ENCODE assay signal across 17 cellular contexts in the genomic region with DNA sequence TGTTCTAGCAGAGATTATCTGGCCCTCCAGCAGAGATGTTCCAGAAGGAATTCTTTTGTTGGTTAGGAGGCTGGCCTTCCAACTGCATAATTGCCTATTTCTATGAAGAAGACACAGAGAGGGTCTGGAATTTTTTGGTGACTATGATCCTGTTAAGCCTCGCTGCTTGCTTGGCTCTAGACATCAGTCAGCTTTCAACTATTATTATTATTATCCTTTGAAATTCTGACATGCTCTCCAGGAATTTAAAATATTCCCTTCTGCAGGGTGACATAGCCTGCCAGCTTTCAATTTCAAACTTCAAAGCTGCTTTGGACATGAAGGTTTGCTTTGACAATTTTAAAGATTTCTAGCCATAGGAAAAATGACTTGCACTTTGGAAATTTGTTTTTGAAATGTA. TPM values are rescaled to one million over a fixed set of nuclear protein-coding genes. Genes with fewer than 3 reads are reported as not detected.
DNase-seq lines count a peak whose midpoint lies in the region; ATAC-seq and TF ChIP-seq lines count a peak whose summit lies in the region.
"Had no signal": no experiment of that assay in that cellular context is flagged by ENCODE, and none has a peak within 500 bp of the region (broad histone marks: within the 10 kb centered on the region; RNA-seq: fewer than 3 reads in every experiment).

No MANE protein-coding gene starts in this region.

- peaks cover 12% of the 10 kb centered on the region for H3K9me3 Mint-ChIP-seq in WTC11

- H3K9ac ChIP-seq in smooth muscle cell (ENCODE audit: low read depth): no peak overlapping the region

- CTCF ChIA-PET in WTC11 (lab: Charles Lee): no interaction called here

- H3K36me3 ChIP-seq in smooth muscle cell (ENCODE audit: low read depth): no peaks in the 10 kb centered on the region
- H3K36me3 ChIP-seq: left ventricle myocardium inferior, pancreas had no signal

- no peaks in the 10 kb centered on the region for H3K27me3 ChIP-seq in smooth muscle cell (ENCODE audit: low read depth)
- H3K27me3 ChIP-seq: pancreas had no signal

- H4K20me1 ChIP-seq in smooth muscle cell (ENCODE audit: low read depth): no peaks in the 10 kb centered on the region

- H3K27me3 Mint-ChIP-seq in WTC11 (ENCODE audit: low read depth): peaks cover 51% of the 10 kb centered on the region

- H3K4me2 ChIP-seq in smooth muscle cell: peak overlapping the region; percentile 12

- no peak overlapping the region for H3K27ac Mint-ChIP-seq in WTC11

- H3K4me3 Mint-ChIP-seq in WTC11: no peak overlapping the region
- H3K4me3 Mint-ChIP-seq: central memory CD8-positive, alpha-beta T cell had no signal

- no peak overlapping the region for H3K27ac ChIP-seq in smooth muscle cell (ENCODE audit: low read depth)
- H3K27ac ChIP-seq: C4-2B, left ventricle myocardium inferior, pancreas, skin epidermis had no signal

- POLR2A ChIA-PET in WTC11 (lab: Charles Lee): no interaction called here

- no peak for TF ChIP-seq CTCF in fibroblast of the aortic adventitia (IDR thresholded peaks at IDR 0.05; ENCODE audit: insufficient read depth, low read length)
- TF ChIP-seq CTCF in smooth muscle cell (IDR thresholded peaks at IDR 0.05; ENCODE audit: borderline replicate concordance, insufficient read depth, poor library complexity, severe bottlenecking): no peak
- TF ChIP-seq CTCF in WTC11 (IDR thresholded peaks at IDR 0.05): no peak

- H3K36me3 Mint-ChIP-seq in WTC11: no peaks in the 10 kb centered on the region

- H2AFZ ChIP-seq in smooth muscle cell (ENCODE audit: low read depth): no peak overlapping the region

- no peaks in the 10 kb centered on the region for H3K9me3 ChIP-seq in smooth muscle cell (replicated peaks; ENCODE audit: low read depth)
- H3K9me3 ChIP-seq: left ventricle myocardium inferior, pancreas had no signal

- peak; percentile 24 for DNase-seq in GM04504 (ENCODE audit: low read depth)
- DNase-seq in RPMI7951 (ENCODE audit: low read depth): peak; percentile 9
- DNase-seq in fibroblast of the aortic adventitia (ENCODE audit: low read depth): peak; percentile 35
- DNase-seq in smooth muscle cell (lab: John Stamatoyannopoulos, UW; ENCODE audit: unreplicated experiment): no peak
- DNase-seq in NCI-H1105 (lab: John Stamatoyannopoulos, UW): no peak
- no peak for DNase-seq in DMS53 treated with DMSO at 0.1 percent for 48 hours (lab: John Stamatoyannopoulos, UW; ENCODE audit: unreplicated experiment)
- no peak for DNase-seq in WTC11 (ENCODE audit: low spot score)
- DNase-seq: activated CD4-positive, alpha-beta T cell treated with anti-CD3 and anti-CD28 coated beads, Interleukin-2, amount 50 U/mL, for 48 hours; activated T-cell treated with anti-CD3 and anti-CD28 coated beads, Interleukin-2, amount 50 U/mL, for 48 hours; DMS79; left ventricle myocardium inferior; pancreas; SW 1271 had no signal

- ATAC-seq in WTC11 (no peak), GM21576 (IDR thresholded peaks at IDR 0.05; ENCODE audit: unreplicated experiment) (no peak)
- ATAC-seq: pancreas had no signal

- WGBS in smooth muscle cell (ENCODE audit: low lambda C conversion rate): 44% methylated on average over 1 of the region's 1 CpG

- H3F3A ChIP-seq in smooth muscle cell (ENCODE audit: low read depth): no peaks in the 10 kb centered on the region

- H3K4me1 ChIP-seq in smooth muscle cell (ENCODE audit: low read depth): peaks cover 3% of the 10 kb centered on the region
- H3K4me1 ChIP-seq: left ventricle myocardium inferior, pancreas had no signal

- no peaks in the 10 kb centered on the region for H3K79me2 ChIP-seq in smooth muscle cell (ENCODE audit: low read depth)

- H3K4me3 ChIP-seq in fibroblast of the aortic adventitia (ENCODE audit: low read depth, low read length) (no peak overlapping the region), smooth muscle cell (no peak overlapping the region)
- H3K4me3 ChIP-seq: left ventricle myocardium inferior, pancreas, skin epidermis had no signal

- H3K4me1 Mint-ChIP-seq in WTC11: peaks cover 16% of the 10 kb centered on the region
- H3K4me1 Mint-ChIP-seq: central memory CD8-positive, alpha-beta T cell had no signal

TF ChIP-seq in WTC11, 78 proteins besides CTCF, POLR2A, EP300 and RAD21 (continues in another document):
- TF ChIP-seq, protein P1, sequence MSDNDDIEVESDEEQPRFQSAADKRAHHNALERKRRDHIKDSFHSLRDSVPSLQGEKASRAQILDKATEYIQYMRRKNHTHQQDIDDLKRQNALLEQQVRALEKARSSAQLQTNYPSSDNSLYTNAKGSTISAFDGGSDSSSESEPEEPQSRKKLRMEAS (CRISPR knock-in tag; IDR thresholded peaks at IDR 0.05): no peak
- TF ChIP-seq ZNF219 (CRISPR knock-in tag; IDR thresholded peaks at IDR 0.05; ENCODE audit: borderline replicate concordance) (no peak), SMAD4 (CRISPR knock-in tag; IDR thresholded peaks at IDR 0.05) (no peak), GTF2I (CRISPR knock-in tag; conservative IDR thresholded peaks at IDR 0.05) (no peak), KAT7 (CRISPR knock-in tag; IDR thresholded peaks at IDR 0.05; ENCODE audit: borderline replicate concordance) (no peak)
- TF ChIP-seq, protein P2, sequence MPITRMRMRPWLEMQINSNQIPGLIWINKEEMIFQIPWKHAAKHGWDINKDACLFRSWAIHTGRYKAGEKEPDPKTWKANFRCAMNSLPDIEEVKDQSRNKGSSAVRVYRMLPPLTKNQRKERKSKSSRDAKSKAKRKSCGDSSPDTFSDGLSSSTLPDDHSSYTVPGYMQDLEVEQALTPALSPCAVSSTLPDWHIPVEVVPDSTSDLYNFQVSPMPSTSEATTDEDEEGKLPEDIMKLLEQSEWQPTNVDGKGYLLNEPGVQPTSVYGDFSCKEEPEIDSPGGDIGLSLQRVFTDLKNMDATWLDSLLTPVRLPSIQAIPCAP (CRISPR knock-in tag; IDR thresholded peaks at IDR 0.05): no peak
- TF ChIP-seq, protein P3, sequence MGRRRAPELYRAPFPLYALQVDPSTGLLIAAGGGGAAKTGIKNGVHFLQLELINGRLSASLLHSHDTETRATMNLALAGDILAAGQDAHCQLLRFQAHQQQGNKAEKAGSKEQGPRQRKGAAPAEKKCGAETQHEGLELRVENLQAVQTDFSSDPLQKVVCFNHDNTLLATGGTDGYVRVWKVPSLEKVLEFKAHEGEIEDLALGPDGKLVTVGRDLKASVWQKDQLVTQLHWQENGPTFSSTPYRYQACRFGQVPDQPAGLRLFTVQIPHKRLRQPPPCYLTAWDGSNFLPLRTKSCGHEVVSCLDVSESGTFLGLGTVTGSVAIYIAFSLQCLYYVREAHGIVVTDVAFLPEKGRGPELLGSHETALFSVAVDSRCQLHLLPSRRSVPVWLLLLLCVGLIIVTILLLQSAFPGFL (CRISPR knock-in tag; IDR thresholded peaks at IDR 0.05; ENCODE audit: borderline replicate concordance): no peak
- TF ChIP-seq, protein P4, sequence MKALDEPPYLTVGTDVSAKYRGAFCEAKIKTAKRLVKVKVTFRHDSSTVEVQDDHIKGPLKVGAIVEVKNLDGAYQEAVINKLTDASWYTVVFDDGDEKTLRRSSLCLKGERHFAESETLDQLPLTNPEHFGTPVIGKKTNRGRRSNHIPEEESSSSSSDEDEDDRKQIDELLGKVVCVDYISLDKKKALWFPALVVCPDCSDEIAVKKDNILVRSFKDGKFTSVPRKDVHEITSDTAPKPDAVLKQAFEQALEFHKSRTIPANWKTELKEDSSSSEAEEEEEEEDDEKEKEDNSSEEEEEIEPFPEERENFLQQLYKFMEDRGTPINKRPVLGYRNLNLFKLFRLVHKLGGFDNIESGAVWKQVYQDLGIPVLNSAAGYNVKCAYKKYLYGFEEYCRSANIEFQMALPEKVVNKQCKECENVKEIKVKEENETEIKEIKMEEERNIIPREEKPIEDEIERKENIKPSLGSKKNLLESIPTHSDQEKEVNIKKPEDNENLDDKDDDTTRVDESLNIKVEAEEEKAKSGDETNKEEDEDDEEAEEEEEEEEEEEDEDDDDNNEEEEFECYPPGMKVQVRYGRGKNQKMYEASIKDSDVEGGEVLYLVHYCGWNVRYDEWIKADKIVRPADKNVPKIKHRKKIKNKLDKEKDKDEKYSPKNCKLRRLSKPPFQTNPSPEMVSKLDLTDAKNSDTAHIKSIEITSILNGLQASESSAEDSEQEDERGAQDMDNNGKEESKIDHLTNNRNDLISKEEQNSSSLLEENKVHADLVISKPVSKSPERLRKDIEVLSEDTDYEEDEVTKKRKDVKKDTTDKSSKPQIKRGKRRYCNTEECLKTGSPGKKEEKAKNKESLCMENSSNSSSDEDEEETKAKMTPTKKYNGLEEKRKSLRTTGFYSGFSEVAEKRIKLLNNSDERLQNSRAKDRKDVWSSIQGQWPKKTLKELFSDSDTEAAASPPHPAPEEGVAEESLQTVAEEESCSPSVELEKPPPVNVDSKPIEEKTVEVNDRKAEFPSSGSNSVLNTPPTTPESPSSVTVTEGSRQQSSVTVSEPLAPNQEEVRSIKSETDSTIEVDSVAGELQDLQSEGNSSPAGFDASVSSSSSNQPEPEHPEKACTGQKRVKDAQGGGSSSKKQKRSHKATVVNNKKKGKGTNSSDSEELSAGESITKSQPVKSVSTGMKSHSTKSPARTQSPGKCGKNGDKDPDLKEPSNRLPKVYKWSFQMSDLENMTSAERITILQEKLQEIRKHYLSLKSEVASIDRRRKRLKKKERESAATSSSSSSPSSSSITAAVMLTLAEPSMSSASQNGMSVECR (CRISPR knock-in tag; IDR thresholded peaks at IDR 0.05; ENCODE audit: borderline replicate concordance): no peak

RNA-seq across cellular contexts. Expression of a gene that starts 26.3 kb away (rescaled TPM):
- total RNA-seq in RPMI7951 (2014; rRNA removed; shearing (Covaris generic)): 23.2 and 30.3 TPM in 2 replicates
- 40.1 and 62.9 TPM in 2 replicates for total RNA-seq in fibroblast of the aortic adventitia (ENCODE audit: low replicate concordance)
- 27.7 and 29.4 TPM in 2 replicates for total RNA-seq in smooth muscle cell
- polyA plus RNA-seq in smooth muscle cell: 23.6 and 26.0 TPM in 2 replicates
- total RNA-seq in WTC11 (2021): 19.4 to 20.0 TPM (median 19.7 TPM) in 3 replicates

Comparison
In these comparisons a context has a peak if more than half of its experiments do, and no peak if none do; other contexts are left out.
1. DNase-seq: peak in GM04504 (single experiment), RPMI7951 (single experiment) and fibroblast of the aortic adventitia (single experiment); none in smooth muscle cell (single experiment), NCI-H1105 (single experiment), DMS53 treated with DMSO at 0.1 percent for 48 hours (single experiment) and WTC11 (single experiment).